ENCODE assay signal across 8 cellular contexts in genomic region chr6:15663057-15663638, GRCh38. TPM values are rescaled to one million over a fixed set of nuclear protein-coding genes. Genes with fewer than 3 reads are reported as not detected.
DNase-seq lines count a peak whose midpoint lies in the region; ATAC-seq, FAIRE-seq and TF ChIP-seq lines count a peak whose summit lies in the region.

No MANE protein-coding gene starts in this region.

- H3K9me3 ChIP-seq in GM23248 (ENCODE audit: low read depth), result no peaks in the 10 kb centered on the region
- no peaks in the 10 kb centered on the region for H3K9me3 ChIP-seq in Panc1 (ENCODE audit: control insufficient read depth, insufficient read depth, low read depth, low read length)
- H3K9me3 ChIP-seq in duodenal mucosa (ENCODE audit: control insufficient read depth in 1 of 2, low read length in 2 of 2), result no peaks in the 10 kb centered on the region

- ATAC-seq in Panc1 (no peak; the same call in 1 of the 2 replicates), naive B cell (ENCODE audit: low read depth in 2 of 2) (no peak), HG03139 (IDR thresholded peaks at IDR 0.05; ENCODE audit: unreplicated experiment) (no peak), GM19463 (IDR thresholded peaks at IDR 0.05; ENCODE audit: unreplicated experiment) (no peak)

- CTCF ChIA-PET in Calu3 (lab: Charles Lee), result no interaction called here
- CTCF ChIA-PET in Panc1 (lab: Charles Lee), result no interaction called here

- H3F3A ChIP-seq in GM23248 (ENCODE audit: insufficient read depth), result no peaks in the 10 kb centered on the region

- POLR2A ChIA-PET in Panc1 (lab: Charles Lee), result interaction anchor here (0.6 kb wide), 1 partner anchor 467 kb away, joined by 19 read pairs; no protein-coding TSS in a partner anchor

- in situ Hi-C loops in GM23248 (cut with MboI) (no loop called here), Panc1 (cut with HindIII; ENCODE audit: low pct_unique_long_range_greater_than_20kb, low sequenced_read_pairs) (no loop called here)

- peak overlapping the region; percentile 82 for H3K4me2 ChIP-seq in GM23248 (ENCODE audit: unreplicated experiment)

- H3K4me3 Mint-ChIP-seq in Calu3 (ENCODE audit: low read depth, unreplicated experiment), result peak overlapping the region; percentile 71
- peak overlapping the region; percentile 59 to 95 (median 86) for H3K4me3 Mint-ChIP-seq in naive B cell

- no peak for TF ChIP-seq CTCF in Calu3 (IDR thresholded peaks at IDR 0.05; ENCODE audit: unreplicated experiment)
- no peak for TF ChIP-seq CTCF in Panc1 (IDR thresholded peaks at IDR 0.05)

- H3K27me3 ChIP-seq in GM23248 (replicated peaks; ENCODE audit: insufficient read depth) (0 out of 2 replicates have a peak, but pooled peaks cover 8% of the 10 kb centered on the region), Panc1 (ENCODE audit: control insufficient read depth, insufficient read depth, low read length) (peaks cover 5% of the 10 kb centered on the region), duodenal mucosa (ENCODE audit: control insufficient read depth in 1 of 2, insufficient read depth in 2 of 2, low read length in 2 of 2) (no peaks in the 10 kb centered on the region)

- peak overlapping the region; percentile 88 for H2AFZ ChIP-seq in GM23248

- no peak for FAIRE-seq in frontal cortex (lab: Jason Lieb, UNC)

- H3K9ac ChIP-seq in GM23248 (peak overlapping the region; percentile 68), duodenal mucosa (ENCODE audit: low read depth in 1 of 2, low read length in 2 of 2) (peak overlapping the region in 1 of 2 donors; percentile 65)

- 0 out of 2 replicates have a peak, but pooled peaks cover 3% of the 10 kb centered on the region for H3K4me1 ChIP-seq in GM23248 (ENCODE audit: insufficient read depth)
- peaks cover 7% of the 10 kb centered on the region; the same call in 1 of the 2 replicates for H3K4me1 ChIP-seq in Panc1 (ENCODE audit: control insufficient read depth, insufficient read depth, low read length)
- H3K4me1 ChIP-seq in duodenal mucosa (ENCODE audit: control insufficient read depth in 1 of 2, insufficient read depth in 2 of 2, low read length in 2 of 2), result peaks cover 5 to 7% of the 10 kb centered on the region in 2 donors

- peaks cover 10% of the 10 kb centered on the region for H3K4me1 Mint-ChIP-seq in Calu3 (ENCODE audit: low read depth, unreplicated experiment)
- peaks cover 19 to 45% (median 24%) of the 10 kb centered on the region in 3 donors for H3K4me1 Mint-ChIP-seq in naive B cell

- intact Hi-C loops in Calu3 (cut with micrococcal nuclease; ENCODE audit: unreplicated experiment), result no loop called here
- intact Hi-C loops in Panc1 (cut with micrococcal nuclease; ENCODE audit: unreplicated experiment), result no loop called here

- H3K36me3 Mint-ChIP-seq in Calu3 (ENCODE audit: insufficient read depth, unreplicated experiment), result peaks cover 23% of the 10 kb centered on the region
- peaks cover 0 to 7% of the 10 kb centered on the region in 2 donors for H3K36me3 Mint-ChIP-seq in naive B cell

- no peaks in the 10 kb centered on the region for H3K9me2 ChIP-seq in GM23248 (ENCODE audit: insufficient read depth)

- H3K4me3 ChIP-seq in GM23248, result peak overlapping the region; percentile 80
- H3K4me3 ChIP-seq in Panc1 (ENCODE audit: low read depth in 2 of 2, low read length in 2 of 2), result peak overlapping the region; percentile 64 to 84
- H3K4me3 ChIP-seq in duodenal mucosa (ENCODE audit: low read depth in 1 of 2, low read length in 2 of 2), result peak overlapping the region; percentile 88 to 89

- BruUV-seq in Calu3 (replicated peaks; lab: Mats Ljungman, UMichigan) (no TSS peak), Panc1 (replicated peaks; lab: Mats Ljungman, UMichigan) (no TSS peak)

- H3K36me3 ChIP-seq in GM23248 (ENCODE audit: low read depth) (no peaks in the 10 kb centered on the region), Panc1 (ENCODE audit: control insufficient read depth, insufficient read depth, low read length) (peaks cover 4% of the 10 kb centered on the region; the same call in 1 of the 2 replicates), duodenal mucosa (ENCODE audit: control insufficient read depth in 1 of 2, insufficient read depth in 2 of 2, low read length in 2 of 2) (no peaks in the 10 kb centered on the region)

- H3K27ac ChIP-seq in GM23248 (no peak overlapping the region), Panc1 (ENCODE audit: low read length) (peak overlapping the region; percentile 72), duodenal mucosa (ENCODE audit: low read depth, low read length) (peak overlapping the region; percentile 64)

- 24 to 59% methylated on average over 10 to 25 of the region's 25 CpGs for WGBS in GM23248 (ENCODE audit: low coverage in 1 of 2, low lambda C conversion rate in 2 of 2, missing lambda C conversion rate in 2 of 2), 2 experiments

- DNase-seq in Calu3 (peak; percentile 82), GM23248 (peak; percentile 83), Panc1 (ENCODE audit: low read depth, low spot score) (peak; percentile 8), naive B cell (no peak), frontal cortex (ENCODE audit: low spot score in 2 of 2) (no peak)

- H3K27ac Mint-ChIP-seq in Calu3 (ENCODE audit: unreplicated experiment) (no peak overlapping the region), naive B cell (peak overlapping the region; percentile 74 to 98 (median 94))

- H3K9me3 Mint-ChIP-seq in Calu3 (ENCODE audit: low read depth, unreplicated experiment) (peaks cover 4% of the 10 kb centered on the region), naive B cell (no peaks in the 10 kb centered on the region)

- peaks cover 27% of the 10 kb centered on the region for H3K27me3 Mint-ChIP-seq in Calu3 (ENCODE audit: unreplicated experiment)
- H3K27me3 Mint-ChIP-seq in naive B cell, result peaks cover 0 to 3% (median 0%) of the 10 kb centered on the region in 3 donors

- no peaks in the 10 kb centered on the region for H4K20me1 ChIP-seq in GM23248 (ENCODE audit: insufficient read depth)

- 0 out of 2 replicates have a peak, but pooled peaks cover under 1% of the 10 kb centered on the region for H3K79me2 ChIP-seq in GM23248 (ENCODE audit: insufficient read depth)

RNA-seq across cellular contexts. Expression of gene DTNBP1, which starts 0.3 kb away (rescaled TPM):
- total RNA-seq in Calu3 (2022), result 10.0 and 12.8 TPM in 2 replicates
- 0.32 and 3.9 TPM in 2 replicates for total RNA-seq in GM23248 (2014; rRNA removed; shearing (Covaris generic))
- 15.8 and 18.1 TPM in 2 replicates for polyA plus RNA-seq in GM23248 (2016; fragmentation: Nextera tagmentation; extraction: Ambion mirVana)
- total RNA-seq in Panc1 (2021; ENCODE audit: unreplicated experiment), result 29.3 TPM
- polyA plus RNA-seq in Panc1 (2012; ENCODE audit: insufficient read length), result 36.0 TPM
- 100 to 1,000 TPM in 1 of 6 donors, 10 to 100 TPM in 5; 60.2 to 108 (median 77.4) TPM for polyA plus RNA-seq in naive B cell (ENCODE audit: low read depth in 6 of 6)
- total RNA-seq in frontal cortex, result 10.2 TPM

Comparison
In these comparisons a context has a peak if more than half of its experiments do, and no peak if none do; other contexts are left out.
1. DNase-seq: peak in Calu3 (single experiment), GM23248 (single experiment) and Panc1 (single experiment); none in naive B cell (single experiment) and frontal cortex (0 of 2).
2. Peak in every context shown above with its lines, with median percentiles within 50 percentile points of each other: H3K4me3 ChIP-seq.